ENCODE assay signal across 9 cellular contexts in the genomic region with DNA sequence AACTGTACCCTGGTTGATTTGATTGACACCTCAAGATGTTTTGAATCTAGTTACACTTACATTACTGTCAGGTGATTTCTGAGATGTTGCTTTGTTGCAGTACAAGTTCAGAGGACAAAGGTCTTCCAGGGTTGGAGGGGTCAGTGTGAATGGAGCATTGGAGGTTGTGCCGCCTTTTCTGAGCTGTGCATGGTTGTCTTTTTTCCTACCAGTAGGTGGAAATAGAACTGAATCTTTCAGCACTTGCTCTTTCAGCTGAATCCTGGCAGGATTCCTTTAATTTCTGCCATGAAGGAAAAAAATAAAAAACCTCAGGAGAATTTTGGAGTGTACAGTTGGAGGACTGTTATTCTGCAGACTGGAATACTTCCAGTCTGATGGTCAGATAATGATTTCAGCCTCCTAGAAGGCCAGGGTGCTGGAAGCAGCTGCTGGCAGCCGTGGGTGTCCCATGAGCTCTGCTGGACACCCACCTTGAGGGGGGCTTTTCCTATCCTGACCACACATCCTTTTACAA.
DNase-seq lines count a peak whose midpoint lies in the region; ATAC-seq and TF ChIP-seq lines count a peak whose summit lies in the region.
"Had no signal": no experiment of that assay in that cellular context is flagged by ENCODE, and none has a peak within 500 bp of the region (broad histone marks: within the 10 kb centered on the region; RNA-seq: fewer than 3 reads in every experiment).

No MANE protein-coding gene starts in this region.

- TF ChIP-seq CTCF in RWPE1 (conservative IDR thresholded peaks at IDR 0.05; ENCODE audit: low read depth) (0 out of 2 replicates have a peak, but pooled peaks have one; percentile 12), fibroblast of the aortic adventitia (IDR thresholded peaks at IDR 0.05; ENCODE audit: insufficient read depth, low read length) (peak; percentile 74), osteocyte (IDR thresholded peaks at IDR 0.05) (peak; percentile 81)

- H3K4me3 Mint-ChIP-seq in osteocyte (ENCODE audit: unreplicated experiment), result no peak overlapping the region
- H3K4me3 Mint-ChIP-seq: activated naive CD4-positive, alpha-beta T cell treated with anti-CD3 and anti-CD28 coated beads, Interleukin-2, amount 10 ng/mL, durations not matched to agents 7 days and 5 days had no signal

- POLR2A ChIA-PET in RWPE1 (lab: Yijun Ruan, JAX; ENCODE audit: low non-redundant PET), result no interaction called here

- no peak overlapping the region for H3K4me3 ChIP-seq in fibroblast of the aortic adventitia (ENCODE audit: low read depth, low read length)

- DNase-seq in COLO829 (ENCODE audit: low spot score), result peak; percentile 15
- DNase-seq in RWPE1 (ENCODE audit: low spot score), result no peak
- peak; percentile 89 for DNase-seq in fibroblast of the aortic adventitia (ENCODE audit: low read depth)
- DNase-seq in osteocyte (ENCODE audit: extremely low spot score, unreplicated experiment), result no peak
- DNase-seq in NCI-H2029 treated with DMSO at 0.1 percent for 48 hours (lab: John Stamatoyannopoulos, UW), result no peak
- DNase-seq in NCI-H748 (lab: John Stamatoyannopoulos, UW; ENCODE audit: unreplicated experiment), result no peak
- no peak for DNase-seq in stimulated activated CD4-positive, alpha-beta T cell treated with anti-CD3 and anti-CD28 coated beads, Interleukin-15, amount 100 ng/mL, for 24 hours
- DNase-seq: activated naive CD4-positive, alpha-beta T cell treated with anti-CD3 and anti-CD28 coated beads, Interleukin-2, amount 10 ng/mL, durations not matched to agents 7 days and 5 days had no signal

- CTCF ChIA-PET in RWPE1 (lab: Yijun Ruan, JAX), result interaction anchor here (0.8 to 1.4 kb wide), 3 partner anchors 10 to 368 kb away, joined by 3 to 5 read pairs (median 3); no protein-coding TSS in a partner anchor

- H3K36me3 Mint-ChIP-seq in osteocyte (ENCODE audit: unreplicated experiment), result peaks cover 11% of the 10 kb centered on the region
- H3K36me3 Mint-ChIP-seq: activated naive CD4-positive, alpha-beta T cell treated with anti-CD3 and anti-CD28 coated beads, Interleukin-2, amount 10 ng/mL, durations not matched to agents 7 days and 5 days had no signal

- H3K27ac Mint-ChIP-seq in osteocyte (ENCODE audit: unreplicated experiment), result peak overlapping the region; percentile 54
- H3K27ac Mint-ChIP-seq: activated naive CD4-positive, alpha-beta T cell treated with anti-CD3 and anti-CD28 coated beads, Interleukin-2, amount 10 ng/mL, durations not matched to agents 7 days and 5 days had no signal

- peaks cover under 1% of the 10 kb centered on the region for H3K9me3 Mint-ChIP-seq in osteocyte (ENCODE audit: unreplicated experiment)
- H3K9me3 Mint-ChIP-seq: activated naive CD4-positive, alpha-beta T cell treated with anti-CD3 and anti-CD28 coated beads, Interleukin-2, amount 10 ng/mL, durations not matched to agents 7 days and 5 days had no signal

- H3K27me3 Mint-ChIP-seq in osteocyte (ENCODE audit: unreplicated experiment), result no peaks in the 10 kb centered on the region
- H3K27me3 Mint-ChIP-seq: activated naive CD4-positive, alpha-beta T cell treated with anti-CD3 and anti-CD28 coated beads, Interleukin-2, amount 10 ng/mL, durations not matched to agents 7 days and 5 days had no signal

- peaks cover 27% of the 10 kb centered on the region for H3K4me1 Mint-ChIP-seq in osteocyte (ENCODE audit: unreplicated experiment)
- H3K4me1 Mint-ChIP-seq: activated naive CD4-positive, alpha-beta T cell treated with anti-CD3 and anti-CD28 coated beads, Interleukin-2, amount 10 ng/mL, durations not matched to agents 7 days and 5 days had no signal

- H3K27ac ChIP-seq in RWPE1, result no peak overlapping the region

- ATAC-seq in GM18870 (IDR thresholded peaks at IDR 0.05; ENCODE audit: unreplicated experiment), result no peak

Comparison
In these comparisons a context has a peak if more than half of its experiments do, and no peak if none do; other contexts are left out.
1. DNase-seq: peak in COLO829 (single experiment) and fibroblast of the aortic adventitia (single experiment); none in RWPE1 (single experiment), osteocyte (single experiment), NCI-H2029 treated with DMSO at 0.1 percent for 48 hours (single experiment), NCI-H748 (single experiment) and stimulated activated CD4-positive, alpha-beta T cell treated with anti-CD3 and anti-CD28 coated beads, Interleukin-15, amount 100 ng/mL, for 24 hours (single experiment).
2. CTCF ChIP-seq: peak in every context shown above with its lines; median percentile 81 in osteocyte; 74 in fibroblast of the aortic adventitia; 12 in RWPE1.